In genomic region chr6:159836294-159837140, GRCh38 we compare ENCODE assay signal across 1 cellular context.
TF ChIP-seq lines count a peak whose summit lies in the region.

No MANE protein-coding gene starts in this region.

TF ChIP-seq in SK-N-SH treated with all-trans-retinoic acid at 6 μM for 48 hours, 23 proteins besides CTCF, POLR2A, EP300 and RAD21 (continued from another document):
- no peak for TF ChIP-seq CREB5 (CRISPR knock-in tag; IDR thresholded peaks at IDR 0.05; ENCODE audit: low read depth)
- no peak for TF ChIP-seq ESRRG (CRISPR knock-in tag; IDR thresholded peaks at IDR 0.05)
- TF ChIP-seq ISL1 (CRISPR knock-in tag; IDR thresholded peaks at IDR 0.05): no peak
- TF ChIP-seq SNAI2 (CRISPR knock-in tag; IDR thresholded peaks at IDR 0.05): no peak
- TF ChIP-seq BACH2 (CRISPR knock-in tag; IDR thresholded peaks at IDR 0.05; ENCODE audit: borderline replicate concordance): no peak
- TF ChIP-seq ZNF565 (CRISPR knock-in tag; conservative IDR thresholded peaks at IDR 0.05; ENCODE audit: low read depth): no peak
